ENCODE assay signal across 17 cellular contexts in genomic region chr10:49595003-49595712, GRCh38. TPM values are rescaled to one million over a fixed set of nuclear protein-coding genes. Genes with fewer than 3 reads are reported as not detected.
A peak's percentile ranks its signal among the peaks of the same experiment; 100 is the strongest.
DNase-seq lines count a peak whose midpoint lies in the region; ATAC-seq and TF ChIP-seq lines count a peak whose summit lies in the region.
"Had no signal": no experiment of that assay in that cellular context is flagged by ENCODE, and none has a peak within 500 bp of the region (broad histone marks: within the 10 kb centered on the region; RNA-seq: fewer than 3 reads in every experiment).

No MANE protein-coding gene starts in this region.

- no peak for TF ChIP-seq EP300 in esophagus muscularis mucosa (IDR thresholded peaks at IDR 0.05)

- H3K79me2 ChIP-seq in KMS-11 (ENCODE audit: insufficient read depth, low read depth) = no peaks in the 10 kb centered on the region

- H2AFZ ChIP-seq in KMS-11 (ENCODE audit: low read depth) = 0 out of 2 replicates have a peak overlapping the region, but pooled peaks have one; percentile 19

- H3K4me2 ChIP-seq in KMS-11 = no peak overlapping the region

- TF ChIP-seq POLR2A in esophagus muscularis mucosa (IDR thresholded peaks at IDR 0.05; ENCODE audit: low read depth) (no peak), vagina (IDR thresholded peaks at IDR 0.05) (no peak)

- peak; percentile 27 for DNase-seq in cardiac septum (ENCODE audit: low spot score)
- no peak for DNase-seq in Right ventricle myocardium superior
- DNase-seq in esophagus muscularis mucosa (ENCODE audit: extremely low spot score) = peak; percentile 75
- DNase-seq in vagina (ENCODE audit: extremely low spot score in 2 of 2) = peak; percentile 72 to 81
- DNase-seq in NCI-H1092 (lab: John Stamatoyannopoulos, UW) = no peak
- no peak for DNase-seq in activated CD4-positive, alpha-beta memory T cell treated with anti-CD3 and anti-CD28 coated beads, Interleukin-2, amount 10 ng/mL, durations not matched to agents 7 days and 5 days
- DNase-seq: GF-D8, GOT3, NCI-H1436 treated with DMSO at 0.1 percent for 48 hours, NCI-H2081 treated with DMSO at 0.1 percent for 48 hours, SHP77 treated with DMSO at 0.1 percent for 48 hours had no signal

- no peaks in the 10 kb centered on the region for H3K36me3 Mint-ChIP-seq in activated CD4-positive, alpha-beta memory T cell treated with anti-CD3 and anti-CD28 coated beads, Interleukin-2, amount 10 ng/mL, durations not matched to agents 7 days and 5 days (ENCODE audit: low read depth)
- H3K36me3 Mint-ChIP-seq: CD8-positive, alpha-beta T cell had no signal

- H3K36me3 ChIP-seq in KMS-11 (ENCODE audit: insufficient read depth) (no peaks in the 10 kb centered on the region), esophagus muscularis mucosa (no peaks in the 10 kb centered on the region), vagina (no peaks in the 10 kb centered on the region)

- no peaks in the 10 kb centered on the region for H3K9me3 Mint-ChIP-seq in activated CD4-positive, alpha-beta memory T cell treated with anti-CD3 and anti-CD28 coated beads, Interleukin-2, amount 10 ng/mL, durations not matched to agents 7 days and 5 days
- H3K9me3 Mint-ChIP-seq: CD8-positive, alpha-beta T cell had no signal

- H3K27me3 ChIP-seq in KMS-11 (ENCODE audit: insufficient read depth, low read depth) = no peaks in the 10 kb centered on the region
- H3K27me3 ChIP-seq in esophagus muscularis mucosa = peaks cover 0 to 48% (median 3%) of the 10 kb centered on the region in 4 donors
- no peaks in the 10 kb centered on the region for H3K27me3 ChIP-seq in vagina

- no peaks in the 10 kb centered on the region for H3K27me3 Mint-ChIP-seq in activated CD4-positive, alpha-beta memory T cell treated with anti-CD3 and anti-CD28 coated beads, Interleukin-2, amount 10 ng/mL, durations not matched to agents 7 days and 5 days

- POLR2A ChIA-PET in activated CD4-positive, alpha-beta memory T cell treated with anti-CD3 and anti-CD28 coated beads, Interleukin-2, amount 10 ng/mL, durations not matched to agents 7 days and 5 days (lab: Charles Lee) = no interaction called here

- intact Hi-C loops in cardiac septum (cut with DNase I) = loop anchor here (10.0 kb wide), 1 partner anchor 630 kb away; no protein-coding TSS in a partner anchor
- intact Hi-C loops in Right ventricle myocardium superior (cut with DNase I) = no loop called here
- intact Hi-C loops in esophagus muscularis mucosa (cut with DNase I) = no loop called here
- intact Hi-C loops in vagina (cut with DNase I) = no loop called here

- H3K9ac ChIP-seq in KMS-11 = no peak overlapping the region

- TF ChIP-seq CTCF in KMS-11 (conservative IDR thresholded peaks at IDR 0.05; ENCODE audit: low read depth, low read length) = no peak
- no peak for TF ChIP-seq CTCF in esophagus muscularis mucosa (IDR thresholded peaks at IDR 0.05)
- TF ChIP-seq CTCF in vagina (IDR thresholded peaks at IDR 0.05) = no peak

- H3K4me3 ChIP-seq in KMS-11 (IDR thresholded peaks at IDR 0.05; ENCODE audit: insufficient read depth, low read depth, low read length) (no peak overlapping the region), esophagus muscularis mucosa (no peak overlapping the region), vagina (no peak overlapping the region)

- H3K4me1 ChIP-seq in KMS-11 (ENCODE audit: low read depth, poor library complexity, severe bottlenecking) = no peaks in the 10 kb centered on the region
- H3K4me1 ChIP-seq in esophagus muscularis mucosa = no peaks in the 10 kb centered on the region
- no peaks in the 10 kb centered on the region for H3K4me1 ChIP-seq in vagina

- H4K20me1 ChIP-seq in KMS-11 (ENCODE audit: insufficient read depth) = no peaks in the 10 kb centered on the region

- no peak overlapping the region for H3K27ac Mint-ChIP-seq in activated CD4-positive, alpha-beta memory T cell treated with anti-CD3 and anti-CD28 coated beads, Interleukin-2, amount 10 ng/mL, durations not matched to agents 7 days and 5 days
- H3K27ac Mint-ChIP-seq: CD8-positive, alpha-beta T cell had no signal

- CTCF ChIA-PET in activated CD4-positive, alpha-beta memory T cell treated with anti-CD3 and anti-CD28 coated beads, Interleukin-2, amount 10 ng/mL, durations not matched to agents 7 days and 5 days (lab: Charles Lee) = interaction anchor here (0.6 to 2.3 kb wide), 8 partner anchors 9 to 629 kb away, joined by 3 to 11 read pairs (median 4); partner anchors contain the start of gene ERCC6

- WGBS in esophagus muscularis mucosa = 56% methylated on average over 10 of the region's 10 CpGs

- H3K27ac ChIP-seq in KMS-11 (no peak overlapping the region), esophagus muscularis mucosa (replicated peaks in 1 of 4) (no peak overlapping the region), vagina (no peak overlapping the region)

- H3K4me1 Mint-ChIP-seq in activated CD4-positive, alpha-beta memory T cell treated with anti-CD3 and anti-CD28 coated beads, Interleukin-2, amount 10 ng/mL, durations not matched to agents 7 days and 5 days = no peaks in the 10 kb centered on the region

- H3K9me3 ChIP-seq in esophagus muscularis mucosa (no peaks in the 10 kb centered on the region), vagina (no peaks in the 10 kb centered on the region)

- no peak for ATAC-seq in Right ventricle myocardium superior (ENCODE audit: poor library complexity)
- no peak for ATAC-seq in HG03342 (IDR thresholded peaks at IDR 0.05; ENCODE audit: unreplicated experiment)
- ATAC-seq: CD8-positive, alpha-beta T cell had no signal

- no peak overlapping the region for H3K4me3 Mint-ChIP-seq in activated CD4-positive, alpha-beta memory T cell treated with anti-CD3 and anti-CD28 coated beads, Interleukin-2, amount 10 ng/mL, durations not matched to agents 7 days and 5 days
- H3K4me3 Mint-ChIP-seq: CD8-positive, alpha-beta T cell had no signal

RNA-seq across cellular contexts. Expression of gene SLC18A3, which starts 15.0 kb away (rescaled TPM):
- not detected for total RNA-seq in cardiac septum
- total RNA-seq in Right ventricle myocardium superior = not detected
- total RNA-seq in esophagus muscularis mucosa = 1 to 10 TPM in 2 of 4 donors, under 1 TPM in 2; 0.42 to 1.7 (median 0.81) TPM
- 0.49 TPM for total RNA-seq in vagina
- not detected for total RNA-seq in activated CD4-positive, alpha-beta memory T cell treated with anti-CD3 and anti-CD28 coated beads, Interleukin-2, amount 10 ng/mL, durations not matched to agents 7 days and 5 days
- total RNA-seq: Calu3; CD8-positive, alpha-beta T cell; M059J; RPMI7951 had no signal

RNA-seq across cellular contexts. Expression of gene CHAT, which starts 18.7 kb away (rescaled TPM):
- not detected for total RNA-seq in cardiac septum
- total RNA-seq in Right ventricle myocardium superior = not detected
- total RNA-seq in esophagus muscularis mucosa = under 1 TPM in 1 of 4 donors, not detected in 3; 0.17 TPM
- total RNA-seq in vagina = not detected
- not detected for total RNA-seq in activated CD4-positive, alpha-beta memory T cell treated with anti-CD3 and anti-CD28 coated beads, Interleukin-2, amount 10 ng/mL, durations not matched to agents 7 days and 5 days
- total RNA-seq: Calu3; CD8-positive, alpha-beta T cell; M059J; RPMI7951 had no signal

RNA-seq across cellular contexts. Expression of gene ERCC6, which starts 56.2 kb away (rescaled TPM):
- total RNA-seq in cardiac septum (21.6 TPM), Right ventricle myocardium superior (25.3 TPM), esophagus muscularis mucosa (10 to 100 TPM in 1 of 4 donors, 1 to 10 TPM in 3; 7.0 to 11.7 (median 9.2) TPM), vagina (15.2 TPM)
- total RNA-seq in activated CD4-positive, alpha-beta memory T cell treated with anti-CD3 and anti-CD28 coated beads, Interleukin-2, amount 10 ng/mL, durations not matched to agents 7 days and 5 days = 10 to 100 TPM; 24.9 to 29.2 TPM

Comparison
In these comparisons a context has a peak if more than half of its experiments do, and no peak if none do; other contexts are left out.
1. DNase-seq: peak in cardiac septum (single experiment), esophagus muscularis mucosa (single experiment) and vagina (2 of 2); none in Right ventricle myocardium superior (single experiment), NCI-H1092 (single experiment) and activated CD4-positive, alpha-beta memory T cell treated with anti-CD3 and anti-CD28 coated beads, Interleukin-2, amount 10 ng/mL, durations not matched to agents 7 days and 5 days (single experiment).